Comparison of ENCODE assay signal across 1 cellular context in the genomic region with DNA sequence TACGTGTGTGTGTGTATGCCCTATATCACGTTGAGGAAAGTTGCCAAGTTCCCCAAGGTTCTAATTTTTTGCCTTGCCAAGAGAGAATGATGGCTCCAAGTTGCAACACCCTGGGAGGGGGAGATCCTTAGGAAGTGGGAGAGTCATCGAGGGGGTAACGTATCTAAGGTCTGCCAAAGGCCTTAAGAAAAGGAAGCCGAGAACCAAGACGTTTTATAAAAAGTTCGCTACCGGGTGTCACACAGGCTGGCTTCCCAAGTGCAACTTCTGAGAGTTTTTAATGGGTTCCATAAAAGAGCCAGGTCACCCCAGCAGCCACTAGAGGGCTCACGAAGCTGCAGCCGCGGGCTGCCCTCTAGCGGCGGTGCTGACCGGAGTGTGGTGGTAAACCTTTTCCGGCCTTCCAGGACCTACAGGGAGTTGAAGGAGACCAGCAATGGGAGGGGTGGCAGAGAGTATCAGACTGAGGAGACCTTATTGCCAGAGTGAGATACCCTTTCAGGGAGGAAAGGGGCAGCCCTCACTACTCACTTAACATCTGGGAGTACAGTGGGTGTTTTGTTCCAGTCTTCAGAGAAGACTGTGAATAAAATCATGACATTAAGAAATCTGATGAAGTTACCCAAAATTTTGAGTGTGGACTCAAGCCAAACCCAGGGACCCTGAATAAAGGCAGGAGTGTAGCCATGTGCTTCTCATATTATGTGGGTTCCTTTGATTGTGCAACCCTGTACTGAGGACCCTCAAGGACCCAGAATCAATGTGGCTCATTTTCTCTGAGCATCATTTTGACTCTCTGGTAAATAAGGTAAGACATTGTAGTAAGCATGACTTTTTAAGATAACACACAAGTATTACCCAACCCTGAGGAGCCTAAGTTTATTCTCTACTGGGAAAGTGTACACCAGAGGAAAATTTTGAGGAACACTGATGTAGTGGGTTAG.
A peak's percentile ranks its signal among the peaks of the same experiment; 100 is the strongest.
TF ChIP-seq lines count a peak whose summit lies in the region.

No MANE protein-coding gene starts in this region.

TF ChIP-seq in K562, 482 proteins besides CTCF, POLR2A, EP300 and RAD21 (continued from another document and continues in another):
- TF ChIP-seq ZKSCAN8 (CRISPR knock-in tag; IDR thresholded peaks at IDR 0.05), result 0 out of 2 replicates have a peak, but pooled peaks have one; percentile 65
- peak; percentile 41; the same call in 1 of the 2 replicates for TF ChIP-seq SMARCA5 (IDR thresholded peaks at IDR 0.05)
- peak; percentile 73; the same call in 1 of the 2 replicates for TF ChIP-seq JUN (IDR thresholded peaks at IDR 0.05; ENCODE audit: borderline replicate concordance, low read depth, low read length)
- TF ChIP-seq JUN (CRISPR knock-in tag; IDR thresholded peaks at IDR 0.05; ENCODE audit: borderline replicate concordance), result no peak
- peak; percentile 85 for TF ChIP-seq POLR2AphosphoS5 (IDR thresholded peaks at IDR 0.05; ENCODE audit: control insufficient read depth, insufficient read depth, low read depth, low read length)
- TF ChIP-seq, protein P1, sequence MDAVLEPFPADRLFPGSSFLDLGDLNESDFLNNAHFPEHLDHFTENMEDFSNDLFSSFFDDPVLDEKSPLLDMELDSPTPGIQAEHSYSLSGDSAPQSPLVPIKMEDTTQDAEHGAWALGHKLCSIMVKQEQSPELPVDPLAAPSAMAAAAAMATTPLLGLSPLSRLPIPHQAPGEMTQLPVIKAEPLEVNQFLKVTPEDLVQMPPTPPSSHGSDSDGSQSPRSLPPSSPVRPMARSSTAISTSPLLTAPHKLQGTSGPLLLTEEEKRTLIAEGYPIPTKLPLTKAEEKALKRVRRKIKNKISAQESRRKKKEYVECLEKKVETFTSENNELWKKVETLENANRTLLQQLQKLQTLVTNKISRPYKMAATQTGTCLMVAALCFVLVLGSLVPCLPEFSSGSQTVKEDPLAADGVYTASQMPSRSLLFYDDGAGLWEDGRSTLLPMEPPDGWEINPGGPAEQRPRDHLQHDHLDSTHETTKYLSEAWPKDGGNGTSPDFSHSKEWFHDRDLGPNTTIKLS (IDR thresholded peaks at IDR 0.05; ENCODE audit: borderline replicate concordance, low read depth), result 0 out of 2 replicates have a peak, but pooled peaks have one; percentile 13
- no peak for TF ChIP-seq BCOR (IDR thresholded peaks at IDR 0.05)
- no peak for TF ChIP-seq ATF1 (CRISPR knock-in tag; IDR thresholded peaks at IDR 0.05)
- peak; percentile 56 for TF ChIP-seq ATF1 (tag; IDR thresholded peaks at IDR 0.05)
- TF ChIP-seq ZNF24 (IDR thresholded peaks at IDR 0.05), result peak; percentile 79; the same call in 1 of the 2 replicates
- TF ChIP-seq, protein P2, sequence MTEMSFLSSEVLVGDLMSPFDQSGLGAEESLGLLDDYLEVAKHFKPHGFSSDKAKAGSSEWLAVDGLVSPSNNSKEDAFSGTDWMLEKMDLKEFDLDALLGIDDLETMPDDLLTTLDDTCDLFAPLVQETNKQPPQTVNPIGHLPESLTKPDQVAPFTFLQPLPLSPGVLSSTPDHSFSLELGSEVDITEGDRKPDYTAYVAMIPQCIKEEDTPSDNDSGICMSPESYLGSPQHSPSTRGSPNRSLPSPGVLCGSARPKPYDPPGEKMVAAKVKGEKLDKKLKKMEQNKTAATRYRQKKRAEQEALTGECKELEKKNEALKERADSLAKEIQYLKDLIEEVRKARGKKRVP (CRISPR knock-in tag; IDR thresholded peaks at IDR 0.05), result 0 out of 2 replicates have a peak, but pooled peaks have one; percentile 10
- peak in 1 of 2 experiments; percentile 68; a peak in 1 of 4 replicates for TF ChIP-seq ZNF639 (CRISPR knock-in tag; conservative IDR thresholded peaks at IDR 0.05 in 1 of 2, IDR thresholded peaks at IDR 0.05 in 1 of 2)
- TF ChIP-seq U2AF2 (optimal IDR thresholded peaks at IDR 0.05; ENCODE audit: low read depth, low read length), result no peak
- no peak for TF ChIP-seq ZBTB9 (CRISPR knock-in tag; IDR thresholded peaks at IDR 0.05)
- TF ChIP-seq PRDM10 (IDR thresholded peaks at IDR 0.05; ENCODE audit: partially characterized antibody), result peak; percentile 42
- TF ChIP-seq XRCC5 (IDR thresholded peaks at IDR 0.05; ENCODE audit: low read depth, low read length), result peak; percentile 100
- no peak for TF ChIP-seq FIP1L1 (IDR thresholded peaks at IDR 0.05; ENCODE audit: low read depth, low read length, poor library complexity, severe bottlenecking)
- TF ChIP-seq PHF8 (IDR thresholded peaks at IDR 0.05; ENCODE audit: borderline replicate concordance, low read length), result peak; percentile 40; the same call in 1 of the 2 replicates
- 0 out of 2 replicates have a peak, but pooled peaks have one; percentile 36 for TF ChIP-seq SIN3B (IDR thresholded peaks at IDR 0.05; ENCODE audit: low read depth)
- TF ChIP-seq POLR2B (IDR thresholded peaks at IDR 0.05; ENCODE audit: low read depth, partially characterized antibody), result peak; percentile 79
- TF ChIP-seq ZBTB11 (CRISPR knock-in tag; IDR thresholded peaks at IDR 0.05), result peak; percentile 89 to 98 (median 96); a peak in 5 of 6 replicates
- no peak for TF ChIP-seq FUS (optimal IDR thresholded peaks at IDR 0.05; ENCODE audit: low read depth, low read length)
- no peak for TF ChIP-seq ELF4 (CRISPR knock-in tag; IDR thresholded peaks at IDR 0.05)
- TF ChIP-seq GABPA (tag; conservative IDR thresholded peaks at IDR 0.05; ENCODE audit: low read depth), result peak; percentile 87
- TF ChIP-seq ZNF121 (CRISPR knock-in tag; conservative IDR thresholded peaks at IDR 0.05), result no peak
- peak; percentile 36 for TF ChIP-seq SPI1 (IDR thresholded peaks at IDR 0.05; ENCODE audit: borderline replicate concordance, low read depth, low read length)
- TF ChIP-seq, protein P3, sequence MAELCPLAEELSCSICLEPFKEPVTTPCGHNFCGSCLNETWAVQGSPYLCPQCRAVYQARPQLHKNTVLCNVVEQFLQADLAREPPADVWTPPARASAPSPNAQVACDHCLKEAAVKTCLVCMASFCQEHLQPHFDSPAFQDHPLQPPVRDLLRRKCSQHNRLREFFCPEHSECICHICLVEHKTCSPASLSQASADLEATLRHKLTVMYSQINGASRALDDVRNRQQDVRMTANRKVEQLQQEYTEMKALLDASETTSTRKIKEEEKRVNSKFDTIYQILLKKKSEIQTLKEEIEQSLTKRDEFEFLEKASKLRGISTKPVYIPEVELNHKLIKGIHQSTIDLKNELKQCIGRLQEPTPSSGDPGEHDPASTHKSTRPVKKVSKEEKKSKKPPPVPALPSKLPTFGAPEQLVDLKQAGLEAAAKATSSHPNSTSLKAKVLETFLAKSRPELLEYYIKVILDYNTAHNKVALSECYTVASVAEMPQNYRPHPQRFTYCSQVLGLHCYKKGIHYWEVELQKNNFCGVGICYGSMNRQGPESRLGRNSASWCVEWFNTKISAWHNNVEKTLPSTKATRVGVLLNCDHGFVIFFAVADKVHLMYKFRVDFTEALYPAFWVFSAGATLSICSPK (IDR thresholded peaks at IDR 0.05; ENCODE audit: borderline replicate concordance), result no peak
- peak; percentile 89 for TF ChIP-seq GABPB1 (CRISPR knock-in tag; IDR thresholded peaks at IDR 0.05)
- TF ChIP-seq ZNF561 (CRISPR knock-in tag; conservative IDR thresholded peaks at IDR 0.05), result no peak
- TF ChIP-seq OTX1 (CRISPR knock-in tag; IDR thresholded peaks at IDR 0.05), result 0 out of 2 replicates have a peak, but pooled peaks have one; percentile 8
- TF ChIP-seq RAD51 (IDR thresholded peaks at IDR 0.05; ENCODE audit: borderline replicate concordance, low read depth), result peak; percentile 37; the same call in 1 of the 2 replicates
- no peak for TF ChIP-seq ZNF77 (CRISPR knock-in tag; IDR thresholded peaks at IDR 0.05)
- TF ChIP-seq RBBP5 (IDR thresholded peaks at IDR 0.05; ENCODE audit: borderline replicate concordance, insufficient read depth, low read length, poor library complexity, severe bottlenecking), result peak; percentile 48
- TF ChIP-seq ZNF445 (CRISPR knock-in tag; IDR thresholded peaks at IDR 0.05; ENCODE audit: low read depth), result 0 out of 2 replicates have a peak, but pooled peaks have one; percentile 69
- TF ChIP-seq, protein P4, sequence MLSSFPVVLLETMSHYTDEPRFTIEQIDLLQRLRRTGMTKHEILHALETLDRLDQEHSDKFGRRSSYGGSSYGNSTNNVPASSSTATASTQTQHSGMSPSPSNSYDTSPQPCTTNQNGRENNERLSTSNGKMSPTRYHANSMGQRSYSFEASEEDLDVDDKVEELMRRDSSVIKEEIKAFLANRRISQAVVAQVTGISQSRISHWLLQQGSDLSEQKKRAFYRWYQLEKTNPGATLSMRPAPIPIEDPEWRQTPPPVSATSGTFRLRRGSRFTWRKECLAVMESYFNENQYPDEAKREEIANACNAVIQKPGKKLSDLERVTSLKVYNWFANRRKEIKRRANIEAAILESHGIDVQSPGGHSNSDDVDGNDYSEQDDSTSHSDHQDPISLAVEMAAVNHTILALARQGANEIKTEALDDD (IDR thresholded peaks at IDR 0.05), result 0 out of 2 replicates have a peak, but pooled peaks have one; percentile 48
- peak; percentile 62; the same call in 1 of the 2 replicates for TF ChIP-seq ADNP (tag; IDR thresholded peaks at IDR 0.05)
- no peak; the same call in 1 of the 2 replicates for TF ChIP-seq MTA2 (IDR thresholded peaks at IDR 0.05; ENCODE audit: low read depth)
- TF ChIP-seq KLF16 (IDR thresholded peaks at IDR 0.05), result peak; percentile 85
- 0 out of 2 replicates have a peak, but pooled peaks have one; percentile 24 for TF ChIP-seq ZNF830 (CRISPR knock-in tag; IDR thresholded peaks at IDR 0.05)
- TF ChIP-seq MTA1 (IDR thresholded peaks at IDR 0.05; ENCODE audit: borderline replicate concordance), result no peak
- peak; percentile 98 for TF ChIP-seq KAT2B (IDR thresholded peaks at IDR 0.05; ENCODE audit: low read depth, low read length)
